In genomic region chr18:62325806-62326645, GRCh38 we compare ENCODE assay signal across 8 cellular contexts. TPM values are rescaled to one million over a fixed set of nuclear protein-coding genes. Genes with fewer than 3 reads are reported as not detected.
DNase-seq lines count a peak whose midpoint lies in the region; ATAC-seq, FAIRE-seq and TF ChIP-seq lines count a peak whose summit lies in the region.

No MANE protein-coding gene starts in this region.

- peaks cover 87% of the 10 kb centered on the region for H3K27me3 Mint-ChIP-seq in stimulated activated naive CD8-positive, alpha-beta T cell treated with anti-CD3 and anti-CD28 coated beads, Interleukin-15, amount 100 ng/mL, for 72 hours

- H4K20me1 ChIP-seq in OCI-LY1 (ENCODE audit: insufficient read depth, low read length) = no peaks in the 10 kb centered on the region

- peak overlapping the region; percentile 67 for H3K4me3 ChIP-seq in OCI-LY1 (ENCODE audit: low read depth, low read length, poor library complexity, severe bottlenecking)
- H3K4me3 ChIP-seq in brain microvascular endothelial cell (ENCODE audit: low read depth, low read length) = peak overlapping the region; percentile 41

- H3K9me3 ChIP-seq in OCI-LY1 (ENCODE audit: low read length) = no peaks in the 10 kb centered on the region

- peaks cover 19% of the 10 kb centered on the region for H3K4me1 ChIP-seq in OCI-LY1 (ENCODE audit: insufficient read depth, low read length, severe bottlenecking)

- H3K27ac ChIP-seq in OCI-LY1 (ENCODE audit: low read depth, low read length, poor library complexity, severe bottlenecking) (no peak overlapping the region), brain microvascular endothelial cell (no peak overlapping the region)

- H3K79me2 ChIP-seq in OCI-LY1 (ENCODE audit: insufficient read depth, low read length) = no peaks in the 10 kb centered on the region

- H3K36me3 ChIP-seq in OCI-LY1 (ENCODE audit: insufficient read depth, low read length) (no peaks in the 10 kb centered on the region), brain microvascular endothelial cell (replicated peaks) (no peaks in the 10 kb centered on the region)

- H3K27ac Mint-ChIP-seq in stimulated activated naive CD8-positive, alpha-beta T cell treated with anti-CD3 and anti-CD28 coated beads, Interleukin-15, amount 100 ng/mL, for 72 hours = no peak overlapping the region

- H3K4me1 Mint-ChIP-seq in stimulated activated naive CD8-positive, alpha-beta T cell treated with anti-CD3 and anti-CD28 coated beads, Interleukin-15, amount 100 ng/mL, for 72 hours = peaks cover 60% of the 10 kb centered on the region

- no peaks in the 10 kb centered on the region for H3F3A ChIP-seq in OCI-LY1 (ENCODE audit: insufficient read depth, low read length)

- DNase-seq in D341Med (ENCODE audit: low spot score) = peak; percentile 75
- no peak for DNase-seq in brain microvascular endothelial cell
- no peak for DNase-seq in left lobe of liver (ENCODE audit: low spot score)
- DNase-seq in stimulated activated naive CD8-positive, alpha-beta T cell treated with anti-CD3 and anti-CD28 coated beads, Interleukin-15, amount 100 ng/mL, for 72 hours = peak; percentile 36 to 38
- no peak for DNase-seq in DMS114 treated with DMSO at 0.1 percent for 48 hours (lab: John Stamatoyannopoulos, UW; ENCODE audit: unreplicated experiment)
- DNase-seq in RCC 7860 (ENCODE audit: low spot score) = no peak

- ATAC-seq in GM21723 (IDR thresholded peaks at IDR 0.05; ENCODE audit: unreplicated experiment) (peak; percentile 37), left lobe of liver (peak; percentile 46)
- ATAC-seq in stimulated activated naive CD8-positive, alpha-beta T cell treated with anti-CD3 and anti-CD28 coated beads, Interleukin-15, amount 100 ng/mL, for 72 hours = peak; percentile 42

- in situ Hi-C loops in brain microvascular endothelial cell (cut with HindIII; ENCODE audit: low pct_ligation_motif_present, low sequenced_read_pairs) = no loop called here

- TF ChIP-seq CTCF in OCI-LY1 (IDR thresholded peaks at IDR 0.05; ENCODE audit: low read length) (no peak), brain microvascular endothelial cell (IDR thresholded peaks at IDR 0.05; ENCODE audit: low read depth, low read length, missing control alignments) (no peak)

- H2AFZ ChIP-seq in OCI-LY1 (ENCODE audit: low read length) = no peak overlapping the region

- H3K9me2 ChIP-seq in OCI-LY1 (ENCODE audit: low read depth, low read length) = no peaks in the 10 kb centered on the region

- peak overlapping the region; percentile 80 to 94 for H3K4me3 Mint-ChIP-seq in stimulated activated naive CD8-positive, alpha-beta T cell treated with anti-CD3 and anti-CD28 coated beads, Interleukin-15, amount 100 ng/mL, for 72 hours

- no peaks in the 10 kb centered on the region for H3K9me3 Mint-ChIP-seq in stimulated activated naive CD8-positive, alpha-beta T cell treated with anti-CD3 and anti-CD28 coated beads, Interleukin-15, amount 100 ng/mL, for 72 hours

- peak overlapping the region; percentile 53; the same call in 1 of the 2 replicates for H3K9ac ChIP-seq in OCI-LY1 (ENCODE audit: low read length)

- no peak for FAIRE-seq in RCC 7860 (lab: Jason Lieb, UNC)

- H3K4me2 ChIP-seq in OCI-LY1 (ENCODE audit: low read length) = peak overlapping the region; percentile 89

- H3K27me3 ChIP-seq in OCI-LY1 (ENCODE audit: insufficient read depth, low read length) = no peaks in the 10 kb centered on the region
- peaks cover 42% of the 10 kb centered on the region for H3K27me3 ChIP-seq in brain microvascular endothelial cell (replicated peaks)

RNA-seq across cellular contexts. Expression of gene TNFRSF11A, which starts 0.9 kb away (rescaled TPM):
- total RNA-seq in left lobe of liver = 1.1 TPM

Comparison
In these comparisons a context has a peak if more than half of its experiments do, and no peak if none do; other contexts are left out.
1. DNase-seq: peak in D341Med (single experiment) and stimulated activated naive CD8-positive, alpha-beta T cell treated with anti-CD3 and anti-CD28 coated beads, Interleukin-15, amount 100 ng/mL, for 72 hours (2 of 2); none in brain microvascular endothelial cell (single experiment), left lobe of liver (single experiment), DMS114 treated with DMSO at 0.1 percent for 48 hours (single experiment) and RCC 7860 (single experiment).
2. Peak in every context shown above with its lines, with median percentiles within 50 percentile points of each other: ATAC-seq.